In the genomic region with DNA sequence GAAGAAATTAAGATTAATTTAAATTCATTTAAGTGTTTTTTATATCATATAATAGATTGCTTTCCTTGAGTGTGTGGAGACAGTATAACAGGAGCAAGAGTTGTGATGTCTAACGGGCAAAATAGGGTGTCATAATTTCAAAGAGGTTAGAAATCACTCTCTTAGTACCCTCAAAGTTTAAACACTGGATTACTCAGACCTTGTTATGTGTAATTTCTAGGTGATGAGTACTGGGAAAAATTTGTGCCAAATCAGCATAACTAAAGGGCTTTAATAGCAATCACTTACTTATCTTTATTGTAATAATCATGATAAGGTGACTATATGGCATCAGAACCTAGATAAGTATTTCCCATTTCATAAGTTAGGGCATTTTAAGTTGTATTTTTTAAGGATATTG, we compare ENCODE assay signal across 16 cellular contexts.
"Had no signal": no experiment of that assay in that cellular context is flagged by ENCODE, and none has a peak within 500 bp of the region (broad histone marks: within the 10 kb centered on the region; RNA-seq: fewer than 3 reads in every experiment).

No MANE protein-coding gene starts in this region.

- H3K36me3 Mint-ChIP-seq: type B pancreatic cell had no signal

- H3K4me3 ChIP-seq: ascending aorta, colonic mucosa, gastrocnemius medialis, neural progenitor cell, pancreas, SK-N-MC had no signal

- H3K4me1 ChIP-seq: ascending aorta, colonic mucosa, gastrocnemius medialis, neural progenitor cell had no signal

- ATAC-seq: gastrocnemius medialis, pancreas, T-cell had no signal

- H3K4me1 Mint-ChIP-seq: neural progenitor cell had no signal

- H3K27ac ChIP-seq: ascending aorta, colonic mucosa, gastrocnemius medialis, neural progenitor cell, pancreas, SK-N-MC, WERI-Rb-1 had no signal

- DNase-seq: activated CD8-positive, alpha-beta memory T cell treated with anti-CD3 and anti-CD28 coated beads for 24 hours; activated effector memory CD4-positive, alpha-beta T cell treated with anti-CD3 and anti-CD28 coated beads, Interleukin-2, amount 50 U/mL, for 16 hours; activated naive CD8-positive, alpha-beta T cell treated with anti-CD3 and anti-CD28 coated beads, Interleukin-2, amount 10 ng/mL, durations not matched to agents 7 days and 5 days; effector CD8-positive, alpha-beta T cell; gastrocnemius medialis; midbrain; pancreas; T-cell; T1000; WERI-Rb-1 had no signal

- H3K36me3 ChIP-seq: ascending aorta, colonic mucosa, gastrocnemius medialis, neural progenitor cell, pancreas, WERI-Rb-1 had no signal

- H3K27ac Mint-ChIP-seq: activated CD4-positive, alpha-beta T cell treated with anti-CD3 and anti-CD28 coated beads, Interleukin-2, amount 10 ng/mL, durations not matched to agents 24 days and 14 days; activated naive CD8-positive, alpha-beta T cell treated with anti-CD3 and anti-CD28 coated beads, Interleukin-2, amount 10 ng/mL, durations not matched to agents 7 days and 5 days; neural progenitor cell; type B pancreatic cell had no signal

- H3K9me3 Mint-ChIP-seq: activated CD4-positive, alpha-beta T cell treated with anti-CD3 and anti-CD28 coated beads, Interleukin-2, amount 10 ng/mL, durations not matched to agents 24 days and 14 days; activated naive CD8-positive, alpha-beta T cell treated with anti-CD3 and anti-CD28 coated beads, Interleukin-2, amount 10 ng/mL, durations not matched to agents 7 days and 5 days; neural progenitor cell; T-cell; type B pancreatic cell had no signal

- H3K27me3 ChIP-seq: ascending aorta, colonic mucosa, gastrocnemius medialis, neural progenitor cell, pancreas had no signal

- H3K4me3 Mint-ChIP-seq: activated CD4-positive, alpha-beta T cell treated with anti-CD3 and anti-CD28 coated beads, Interleukin-2, amount 10 ng/mL, durations not matched to agents 24 days and 14 days; activated naive CD8-positive, alpha-beta T cell treated with anti-CD3 and anti-CD28 coated beads, Interleukin-2, amount 10 ng/mL, durations not matched to agents 7 days and 5 days; neural progenitor cell; T-cell; type B pancreatic cell had no signal

- H3K9me3 ChIP-seq: ascending aorta, colonic mucosa, gastrocnemius medialis, pancreas had no signal

- H3K27me3 Mint-ChIP-seq: activated CD4-positive, alpha-beta T cell treated with anti-CD3 and anti-CD28 coated beads, Interleukin-2, amount 10 ng/mL, durations not matched to agents 24 days and 14 days; activated naive CD8-positive, alpha-beta T cell treated with anti-CD3 and anti-CD28 coated beads, Interleukin-2, amount 10 ng/mL, durations not matched to agents 7 days and 5 days; T-cell; type B pancreatic cell had no signal
